ENCODE assay signal across 19 cellular contexts in the genomic region with DNA sequence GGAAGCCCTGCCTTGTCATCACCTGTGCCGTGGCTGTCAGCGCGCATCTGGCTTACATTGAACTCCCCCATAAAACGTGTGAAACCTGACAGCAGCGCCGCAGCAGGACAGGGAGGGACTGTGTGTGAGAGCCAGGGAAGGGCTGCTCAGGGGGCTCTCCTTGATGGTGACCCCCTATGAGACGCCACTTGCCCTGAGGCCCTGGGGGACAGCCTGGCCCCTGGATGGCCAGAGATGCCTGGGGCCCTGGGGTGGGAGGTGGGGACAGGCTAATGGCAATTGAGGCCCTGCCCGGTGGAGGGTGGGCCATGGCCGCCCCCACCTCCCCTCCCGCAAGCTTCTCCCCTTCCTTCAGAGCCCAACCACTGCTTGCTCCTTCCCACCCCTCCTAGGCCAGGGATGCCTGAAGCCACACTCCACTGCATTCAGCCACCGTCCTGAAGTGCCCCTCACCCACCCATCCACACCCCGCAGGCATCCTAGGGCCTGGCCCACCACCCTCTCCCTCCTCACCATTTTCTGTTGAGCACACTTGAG. TPM values are rescaled to one million over a fixed set of nuclear protein-coding genes. Genes with fewer than 3 reads are reported as not detected.
DNase-seq lines count a peak whose midpoint lies in the region; FAIRE-seq and TF ChIP-seq lines count a peak whose summit lies in the region.
"Had no signal": no experiment of that assay in that cellular context is flagged by ENCODE, and none has a peak within 500 bp of the region (broad histone marks: within the 10 kb centered on the region; RNA-seq: fewer than 3 reads in every experiment).

No MANE protein-coding gene starts in this region.

- peak overlapping the region in 8 of 11 experiments; percentile 59 to 88 (median 76); a peak in 12 of 22 replicates for H3K4me2 ChIP-seq in BLaER1 treated with 17β-estradiol and CSF1 and Interleukin-3, amounts not matched to agents 10 nM and 100 nM

- H3K9me3 ChIP-seq in BLaER1 treated with 17β-estradiol and CSF1 and Interleukin-3, amounts not matched to agents 10 nM and 100 nM (replicated peaks in 1 of 11): no peaks in the 10 kb centered on the region
- no peaks in the 10 kb centered on the region for H3K9me3 ChIP-seq in kidney (ENCODE audit: control insufficient read depth in 1 of 2, low read length in 2 of 2)

- H3K36me3 ChIP-seq in BLaER1 treated with 17β-estradiol and CSF1 and Interleukin-3, amounts not matched to agents 10 nM and 100 nM: no peaks in the 10 kb centered on the region
- H3K36me3 ChIP-seq in kidney (ENCODE audit: control insufficient read depth in 1 of 2, insufficient read depth in 2 of 2, low read length in 2 of 2): no peaks in the 10 kb centered on the region

- H3K27me3 Mint-ChIP-seq in neural crest cell (ENCODE audit: low read depth): peaks cover 5% of the 10 kb centered on the region
- H3K27me3 Mint-ChIP-seq: CD4-positive, alpha-beta T cell; CD8-positive, alpha-beta memory T cell had no signal

- H3K4me1 Mint-ChIP-seq in neural crest cell: peaks cover 31% of the 10 kb centered on the region
- H3K4me1 Mint-ChIP-seq: CD8-positive, alpha-beta memory T cell had no signal

- H3K4me1 ChIP-seq in BLaER1 treated with 17β-estradiol and CSF1 and Interleukin-3, amounts not matched to agents 10 nM and 100 nM: peaks cover 48 to 87% (median 80%) of the 10 kb centered on the region in 10 experiments
- H3K4me1 ChIP-seq in kidney (ENCODE audit: control insufficient read depth in 1 of 2, insufficient read depth in 1 of 2, low read depth in 1 of 2, low read length in 2 of 2): peaks cover 8 to 12% of the 10 kb centered on the region in 2 donors

- no peaks in the 10 kb centered on the region for H3K36me3 Mint-ChIP-seq in neural crest cell (ENCODE audit: low read depth)
- H3K36me3 Mint-ChIP-seq: CD8-positive, alpha-beta memory T cell had no signal

- H4K20me1 ChIP-seq in BLaER1 treated with 17β-estradiol and CSF1 and Interleukin-3, amounts not matched to agents 10 nM and 100 nM: peaks cover 0 to 15% (median 0%) of the 10 kb centered on the region in 11 experiments; a peak in 3 of 22 replicates

- no peak for FAIRE-seq in kidney (lab: Jason Lieb, UNC)
- FAIRE-seq: D721Med, GM12878, GM19239, H54 had no signal

- DNase-seq in kidney: peak; percentile 52
- no peak for DNase-seq in neural crest cell (ENCODE audit: low read depth, low spot score)
- DNase-seq in activated T-cell treated with anti-CD3 and anti-CD28 coated beads for 4 hours: no peak
- DNase-seq in MV-4-11 (lab: John Stamatoyannopoulos, UW): no peak
- no peak for DNase-seq in OCI-M2 (lab: John Stamatoyannopoulos, UW; ENCODE audit: unreplicated experiment)
- DNase-seq: CD4-positive, alpha-beta T cell; CD8-positive, alpha-beta memory T cell; DMS 273 treated with DMSO at 0.1 percent for 48 hours; DMS79; EL; GDM1; GOT3; HCEC 1CT had no signal

- H3K27me3 ChIP-seq in BLaER1 treated with 17β-estradiol and CSF1 and Interleukin-3, amounts not matched to agents 10 nM and 100 nM: no peaks in the 10 kb centered on the region

- H3K27ac Mint-ChIP-seq in neural crest cell (ENCODE audit: unreplicated experiment): peak overlapping the region; percentile 45
- H3K27ac Mint-ChIP-seq: CD14-positive monocyte; CD4-positive, alpha-beta T cell had no signal

- H3K4me3 ChIP-seq in BLaER1 treated with 17β-estradiol and CSF1 and Interleukin-3, amounts not matched to agents 10 nM and 100 nM: no peak overlapping the region
- no peak overlapping the region for H3K4me3 ChIP-seq in kidney (ENCODE audit: low read length in 2 of 2)
- H3K4me3 ChIP-seq: GM12878 had no signal

- H3K9me3 Mint-ChIP-seq in neural crest cell: no peaks in the 10 kb centered on the region
- H3K9me3 Mint-ChIP-seq: CD4-positive, alpha-beta T cell; CD8-positive, alpha-beta memory T cell had no signal

- H3K27ac ChIP-seq in BLaER1 treated with 17β-estradiol and CSF1 and Interleukin-3, amounts not matched to agents 10 nM and 100 nM: no peak overlapping the region
- H3K27ac ChIP-seq in kidney (ENCODE audit: low read depth in 2 of 2, low read length in 2 of 2): no peak overlapping the region

- no peak overlapping the region for H3K4me3 Mint-ChIP-seq in neural crest cell
- H3K4me3 Mint-ChIP-seq: CD4-positive, alpha-beta T cell; CD8-positive, alpha-beta memory T cell had no signal

- H3K9ac ChIP-seq in BLaER1 treated with 17β-estradiol and CSF1 and Interleukin-3, amounts not matched to agents 10 nM and 100 nM: no peak overlapping the region
- no peak overlapping the region for H3K9ac ChIP-seq in kidney (ENCODE audit: low read length in 2 of 2)

- intact Hi-C loops in kidney (cut with DNase I): no loop called here

- no peak for TF ChIP-seq CTCF in kidney (IDR thresholded peaks at IDR 0.05; ENCODE audit: borderline replicate concordance, extremely low read depth, insufficient read depth)
- no peak for TF ChIP-seq CTCF in neural crest cell (conservative IDR thresholded peaks at IDR 0.05)

RNA-seq across cellular contexts. Expression of gene KCNQ1OT1, which starts 35.3 kb away (rescaled TPM):
- total RNA-seq in kidney: 4.4 TPM
- 0.22 TPM for polyA plus RNA-seq in kidney (ENCODE audit: insufficient read depth, low read depth, low replicate concordance)
- total RNA-seq in neural crest cell: 2.3 TPM in 2 replicates
